In genomic region chr1:157966034-157966671, GRCh38 we compare ENCODE assay signal across 12 cellular contexts. TPM values are rescaled to one million over a fixed set of nuclear protein-coding genes. Genes with fewer than 3 reads are reported as not detected.
A peak's percentile ranks its signal among the peaks of the same experiment; 100 is the strongest.
DNase-seq lines count a peak whose midpoint lies in the region; ATAC-seq and TF ChIP-seq lines count a peak whose summit lies in the region.
"Had no signal": no experiment of that assay in that cellular context is flagged by ENCODE, and none has a peak within 500 bp of the region (broad histone marks: within the 10 kb centered on the region; RNA-seq: fewer than 3 reads in every experiment).

No MANE protein-coding gene starts in this region.

- no peak for TF ChIP-seq CTCF in astrocyte of the spinal cord (IDR thresholded peaks at IDR 0.05; ENCODE audit: low read depth, low read length)
- TF ChIP-seq CTCF in transverse colon (IDR thresholded peaks at IDR 0.05), result no peak

- 49 to 53% methylated on average over 9 of the region's 9 CpGs for WGBS in GM23248 (ENCODE audit: low coverage in 1 of 2, low lambda C conversion rate in 2 of 2, missing lambda C conversion rate in 2 of 2), 2 experiments
- 43% methylated on average over 9 of the region's 9 CpGs; no CpG with 5 or more reads in 1 of the 2 donors for WGBS in transverse colon (ENCODE audit: low coverage in 1 of 2), 2 donors

- no peak overlapping the region for H3K4me2 ChIP-seq in GM23248 (ENCODE audit: unreplicated experiment)

- intact Hi-C loops in left colon (cut with DNase I, micrococcal nuclease) (no loop called here), transverse colon (cut with DNase I; ENCODE audit: low total_unique reads) (no loop called here)

- H3K9ac ChIP-seq in GM23248, result no peak overlapping the region

- TF ChIP-seq EP300 in transverse colon (IDR thresholded peaks at IDR 0.05; ENCODE audit: low read depth), result no peak

- no peak for TF ChIP-seq POLR2A in transverse colon (IDR thresholded peaks at IDR 0.05)

- H3K4me1 ChIP-seq in GM23248 (ENCODE audit: insufficient read depth), result peaks cover 35% of the 10 kb centered on the region
- H3K4me1 ChIP-seq in transverse colon, result peaks cover 5 to 38% (median 25%) of the 10 kb centered on the region in 4 donors

- no peak overlapping the region for H3K4me3 ChIP-seq in GM23248
- no peak overlapping the region for H3K4me3 ChIP-seq in astrocyte of the spinal cord (ENCODE audit: low read depth, low read length)
- no peak overlapping the region for H3K4me3 ChIP-seq in transverse colon

- no peaks in the 10 kb centered on the region for H3K9me3 ChIP-seq in GM23248 (ENCODE audit: low read depth)
- H3K9me3 ChIP-seq in transverse colon, result no peaks in the 10 kb centered on the region

- H3F3A ChIP-seq in GM23248 (ENCODE audit: insufficient read depth), result peaks cover 37% of the 10 kb centered on the region

- H2AFZ ChIP-seq in GM23248, result no peak overlapping the region

- H3K9me3 Mint-ChIP-seq in activated naive CD8-positive, alpha-beta T cell treated with anti-CD3 and anti-CD28 coated beads, Interleukin-2, amount 50 U/mL, for 24 hours, result no peaks in the 10 kb centered on the region
- H3K9me3 Mint-ChIP-seq: activated T-cell treated with anti-CD3 and anti-CD28 coated beads, Interleukin-2, amount 50 U/mL, for 4 hours had no signal

- no peaks in the 10 kb centered on the region for H3K36me3 Mint-ChIP-seq in activated naive CD8-positive, alpha-beta T cell treated with anti-CD3 and anti-CD28 coated beads, Interleukin-2, amount 50 U/mL, for 24 hours (ENCODE audit: low read depth)

- no peaks in the 10 kb centered on the region for H3K79me2 ChIP-seq in GM23248 (ENCODE audit: insufficient read depth)

- H3K36me3 ChIP-seq in GM23248 (ENCODE audit: low read depth), result no peaks in the 10 kb centered on the region
- no peaks in the 10 kb centered on the region for H3K36me3 ChIP-seq in transverse colon

- no peak overlapping the region for H3K27ac Mint-ChIP-seq in activated naive CD8-positive, alpha-beta T cell treated with anti-CD3 and anti-CD28 coated beads, Interleukin-2, amount 50 U/mL, for 24 hours

- H3K27me3 ChIP-seq in GM23248 (replicated peaks; ENCODE audit: insufficient read depth) (no peaks in the 10 kb centered on the region), transverse colon (no peaks in the 10 kb centered on the region)

- no peaks in the 10 kb centered on the region for H3K9me2 ChIP-seq in GM23248 (ENCODE audit: insufficient read depth)

- in situ Hi-C loops in GM23248 (cut with MboI) (no loop called here), astrocyte of the spinal cord (cut with HindIII; ENCODE audit: low sequenced_read_pairs) (no loop called here), transverse colon (cut with MboI; ENCODE audit: low pct_ligation_motif_present in 1 of 4, low pct_unique_long_range_greater_than_20kb in 1 of 4, low sequenced_read_pairs in 3 of 4) (loop anchor here in 3 of 4 donors (10.0 kb wide), 1 partner anchor 159 kb away; a partner anchor contains a TSS)

- ATAC-seq in left colon (peak; percentile 82), HG02642 (IDR thresholded peaks at IDR 0.05; ENCODE audit: poor library complexity, unreplicated experiment) (no peak)
- no peak for ATAC-seq in activated naive CD8-positive, alpha-beta T cell treated with anti-CD3 and anti-CD28 coated beads, Interleukin-2, amount 50 U/mL, for 24 hours
- ATAC-seq: activated T-cell treated with anti-CD3 and anti-CD28 coated beads, Interleukin-2, amount 50 U/mL, for 4 hours had no signal

- peaks cover 8% of the 10 kb centered on the region for H3K27me3 Mint-ChIP-seq in activated naive CD8-positive, alpha-beta T cell treated with anti-CD3 and anti-CD28 coated beads, Interleukin-2, amount 50 U/mL, for 24 hours

- H3K4me3 Mint-ChIP-seq in activated naive CD8-positive, alpha-beta T cell treated with anti-CD3 and anti-CD28 coated beads, Interleukin-2, amount 50 U/mL, for 24 hours, result no peak overlapping the region
- H3K4me3 Mint-ChIP-seq: activated T-cell treated with anti-CD3 and anti-CD28 coated beads, Interleukin-2, amount 50 U/mL, for 4 hours had no signal

- H4K20me1 ChIP-seq in GM23248 (ENCODE audit: insufficient read depth), result no peaks in the 10 kb centered on the region

- DNase-seq in GM23248, result peak; percentile 49
- DNase-seq in astrocyte of the spinal cord (ENCODE audit: low read depth, low spot score), result peak; percentile 74
- DNase-seq in left colon, result peak; percentile 59 to 76
- DNase-seq in transverse colon, result peak; percentile 67
- DNase-seq in activated CD4-positive, alpha-beta T cell treated with anti-CD3 and anti-CD28 coated beads, Interleukin-2, amount 50 U/mL, for 1 hour, result no peak
- no peak for DNase-seq in activated naive CD8-positive, alpha-beta T cell treated with anti-CD3 and anti-CD28 coated beads, Interleukin-2, amount 50 U/mL, for 24 hours
- DNase-seq: activated T-cell treated with anti-CD3 and anti-CD28 coated beads, Interleukin-2, amount 50 U/mL, for 4 hours; erythroblast; NCI-H510A; SIG-M5 had no signal

- no peak overlapping the region for H3K27ac ChIP-seq in GM23248
- peak overlapping the region in 2 of 4 donors; percentile 38 to 41 for H3K27ac ChIP-seq in transverse colon
- H3K27ac ChIP-seq: HL-60 had no signal

- H3K4me1 Mint-ChIP-seq in activated naive CD8-positive, alpha-beta T cell treated with anti-CD3 and anti-CD28 coated beads, Interleukin-2, amount 50 U/mL, for 24 hours, result peaks cover 2% of the 10 kb centered on the region

RNA-seq across cellular contexts. Expression of gene KIRREL1, which starts 27.3 kb away (rescaled TPM):
- total RNA-seq in GM23248 (2014; rRNA removed; shearing (Covaris generic)), result 108 and 110 TPM in 2 replicates
- 33.3 and 33.7 TPM in 2 replicates for polyA plus RNA-seq in GM23248 (2016; fragmentation: Nextera tagmentation; extraction: Ambion mirVana)
- total RNA-seq in left colon (1 to 10 TPM; 5.6 to 9.2 TPM), transverse colon (10 to 100 TPM in 2 of 4 donors, 1 to 10 TPM in 2; 8.2 to 18.3 (median 12.6) TPM)

Comparison
In these comparisons a context has a peak if more than half of its experiments do, and no peak if none do; other contexts are left out.
1. DNase-seq: peak in GM23248 (single experiment), astrocyte of the spinal cord (single experiment), left colon (2 of 2) and transverse colon (single experiment); none in activated CD4-positive, alpha-beta T cell treated with anti-CD3 and anti-CD28 coated beads, Interleukin-2, amount 50 U/mL, for 1 hour (single experiment) and activated naive CD8-positive, alpha-beta T cell treated with anti-CD3 and anti-CD28 coated beads, Interleukin-2, amount 50 U/mL, for 24 hours (single experiment).
2. in situ Hi-C loops: an anchor here in transverse colon (10.0 kb wide); none called in GM23248 and astrocyte of the spinal cord.